ENCODE assay signal across 12 cellular contexts in genomic region chr4:169059294-169060201, GRCh38. TPM values are rescaled to one million over a fixed set of nuclear protein-coding genes. Genes with fewer than 3 reads are reported as not detected.
DNase-seq lines count a peak whose midpoint lies in the region; FAIRE-seq and TF ChIP-seq lines count a peak whose summit lies in the region.
"Had no signal": no experiment of that assay in that cellular context is flagged by ENCODE, and none has a peak within 500 bp of the region (broad histone marks: within the 10 kb centered on the region; RNA-seq: fewer than 3 reads in every experiment).

No MANE protein-coding gene starts in this region.

- no peaks in the 10 kb centered on the region for H3K9me3 ChIP-seq in muscle layer of duodenum (ENCODE audit: control insufficient read depth in 1 of 2, low read length in 2 of 2)

- no peaks in the 10 kb centered on the region for H3K27me3 Mint-ChIP-seq in type B pancreatic cell
- H3K27me3 Mint-ChIP-seq: activated CD8-positive, alpha-beta memory T cell treated with anti-CD3 and anti-CD28 coated beads, Interleukin-2, amount 10 ng/mL, durations not matched to agents 7 days and 5 days had no signal

- no peaks in the 10 kb centered on the region for H3K36me3 ChIP-seq in muscle layer of duodenum (ENCODE audit: control insufficient read depth in 1 of 2, insufficient read depth in 2 of 2, low read length in 2 of 2)

- peak overlapping the region; percentile 44 for H3K27ac Mint-ChIP-seq in type B pancreatic cell
- H3K27ac Mint-ChIP-seq: activated CD8-positive, alpha-beta memory T cell treated with anti-CD3 and anti-CD28 coated beads, Interleukin-2, amount 10 ng/mL, durations not matched to agents 7 days and 5 days had no signal

- no peaks in the 10 kb centered on the region for H3K36me3 Mint-ChIP-seq in type B pancreatic cell
- H3K36me3 Mint-ChIP-seq: activated CD8-positive, alpha-beta memory T cell treated with anti-CD3 and anti-CD28 coated beads, Interleukin-2, amount 10 ng/mL, durations not matched to agents 7 days and 5 days had no signal

- H3K4me1 ChIP-seq in muscle layer of duodenum (ENCODE audit: control insufficient read depth in 1 of 2, insufficient read depth in 2 of 2, low read length in 2 of 2): peaks cover 5 to 15% of the 10 kb centered on the region in 2 donors

- TF ChIP-seq CTCF in fibroblast of pulmonary artery (IDR thresholded peaks at IDR 0.05; ENCODE audit: low read length, missing control alignments) (no peak), type B pancreatic cell (conservative IDR thresholded peaks at IDR 0.05) (no peak)

- H3K27me3 ChIP-seq in muscle layer of duodenum (ENCODE audit: low read depth, low read length): no peaks in the 10 kb centered on the region

- peak overlapping the region; percentile 10 for H3K27ac ChIP-seq in muscle layer of duodenum (ENCODE audit: low read length)

- H3K4me3 ChIP-seq in fibroblast of pulmonary artery (replicated peaks; ENCODE audit: low read depth, low read length): no peak overlapping the region
- H3K4me3 ChIP-seq in muscle layer of duodenum (ENCODE audit: low read depth in 1 of 2, low read length in 2 of 2): no peak overlapping the region

- H3K4me1 Mint-ChIP-seq in type B pancreatic cell (ENCODE audit: unreplicated experiment): peaks cover 20% of the 10 kb centered on the region
- H3K4me1 Mint-ChIP-seq: activated CD8-positive, alpha-beta memory T cell treated with anti-CD3 and anti-CD28 coated beads, Interleukin-2, amount 10 ng/mL, durations not matched to agents 7 days and 5 days had no signal

- no peak overlapping the region for H3K4me3 Mint-ChIP-seq in type B pancreatic cell
- H3K4me3 Mint-ChIP-seq: activated CD8-positive, alpha-beta memory T cell treated with anti-CD3 and anti-CD28 coated beads, Interleukin-2, amount 10 ng/mL, durations not matched to agents 7 days and 5 days had no signal

- FAIRE-seq in frontal cortex (lab: Jason Lieb, UNC): no peak

- no peaks in the 10 kb centered on the region for H3K9me3 Mint-ChIP-seq in type B pancreatic cell

- DNase-seq in UCSD-AML1 (lab: John Stamatoyannopoulos, UW; ENCODE audit: unreplicated experiment) (peak; percentile 26), fibroblast of pulmonary artery (ENCODE audit: low read depth) (peak; percentile 56), type B pancreatic cell (ENCODE audit: extremely low spot score, unreplicated experiment) (no peak), frontal cortex (ENCODE audit: low spot score in 2 of 2) (no peak), HuH-7.5 (ENCODE audit: low spot score) (no peak), kidney glomerular epithelial cell (lab: John Stamatoyannopoulos, UW) (no peak), DMS153 treated with DMSO at 0.1 percent for 48 hours (lab: John Stamatoyannopoulos, UW; ENCODE audit: unreplicated experiment) (no peak)
- DNase-seq: activated CD8-positive, alpha-beta memory T cell treated with anti-CD3 and anti-CD28 coated beads, Interleukin-2, amount 10 ng/mL, durations not matched to agents 7 days and 5 days; DMS 273 treated with DMSO at 0.1 percent for 48 hours; NCI-H146; T-helper 1 cell had no signal

RNA-seq across cellular contexts. Expression of gene CBR4, which starts 49.5 kb away (rescaled TPM):
- total RNA-seq in type B pancreatic cell (ENCODE audit: low replicate concordance): 25.8 and 42.6 TPM in 2 replicates
- 34.2 TPM for total RNA-seq in frontal cortex

Comparison
In these comparisons a context has a peak if more than half of its experiments do, and no peak if none do; other contexts are left out.
1. DNase-seq: peak in UCSD-AML1 (single experiment) and fibroblast of pulmonary artery (single experiment); none in type B pancreatic cell (single experiment), frontal cortex (0 of 2), HuH-7.5 (single experiment), kidney glomerular epithelial cell (single experiment) and DMS153 treated with DMSO at 0.1 percent for 48 hours (single experiment).